In the genomic region with DNA sequence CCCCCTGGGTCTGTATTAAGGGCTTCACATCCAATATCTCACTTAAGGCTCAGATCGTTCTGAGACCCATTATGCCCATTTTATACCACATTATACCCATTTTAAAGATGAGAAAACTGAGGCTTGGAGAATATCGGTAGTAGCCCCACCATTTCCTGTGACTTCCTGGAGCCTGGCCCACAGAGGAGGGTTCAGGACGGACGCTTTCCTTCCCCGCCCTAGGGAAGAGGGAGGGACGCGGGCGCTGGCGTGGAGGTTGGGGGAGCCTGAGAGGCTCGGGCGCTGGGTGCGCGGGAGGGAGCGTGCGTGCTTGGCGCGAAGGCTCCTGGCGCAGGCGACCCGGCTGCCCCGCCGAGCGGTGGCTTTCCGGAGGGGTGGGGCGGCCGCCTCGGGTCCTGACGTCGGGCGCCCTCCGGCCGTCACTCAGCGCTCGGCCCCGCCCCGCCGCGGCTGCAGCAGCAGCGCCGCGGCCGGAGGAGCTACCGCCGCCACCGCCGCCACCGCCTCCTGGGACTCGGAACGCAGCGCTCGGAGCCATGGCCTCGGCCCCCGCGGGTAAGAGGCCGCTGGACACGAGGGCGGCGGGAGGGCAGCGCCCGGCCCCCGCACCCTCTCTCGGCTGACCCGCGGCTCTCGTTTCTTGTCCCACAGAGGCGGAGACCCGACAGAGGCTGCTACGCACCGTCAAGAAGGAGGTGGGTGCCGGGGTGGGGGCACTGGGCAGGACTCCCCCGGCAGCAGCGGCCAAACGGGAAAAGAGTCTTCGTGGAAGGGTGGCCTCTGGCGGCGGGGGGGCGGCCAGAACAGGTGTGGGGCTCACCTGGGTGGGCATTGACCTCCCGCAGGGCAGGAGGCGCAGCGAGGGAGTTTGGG, we compare ENCODE assay signal across 1 cellular context.
TF ChIP-seq lines count a peak whose summit lies in the region.

A gene with protein sequence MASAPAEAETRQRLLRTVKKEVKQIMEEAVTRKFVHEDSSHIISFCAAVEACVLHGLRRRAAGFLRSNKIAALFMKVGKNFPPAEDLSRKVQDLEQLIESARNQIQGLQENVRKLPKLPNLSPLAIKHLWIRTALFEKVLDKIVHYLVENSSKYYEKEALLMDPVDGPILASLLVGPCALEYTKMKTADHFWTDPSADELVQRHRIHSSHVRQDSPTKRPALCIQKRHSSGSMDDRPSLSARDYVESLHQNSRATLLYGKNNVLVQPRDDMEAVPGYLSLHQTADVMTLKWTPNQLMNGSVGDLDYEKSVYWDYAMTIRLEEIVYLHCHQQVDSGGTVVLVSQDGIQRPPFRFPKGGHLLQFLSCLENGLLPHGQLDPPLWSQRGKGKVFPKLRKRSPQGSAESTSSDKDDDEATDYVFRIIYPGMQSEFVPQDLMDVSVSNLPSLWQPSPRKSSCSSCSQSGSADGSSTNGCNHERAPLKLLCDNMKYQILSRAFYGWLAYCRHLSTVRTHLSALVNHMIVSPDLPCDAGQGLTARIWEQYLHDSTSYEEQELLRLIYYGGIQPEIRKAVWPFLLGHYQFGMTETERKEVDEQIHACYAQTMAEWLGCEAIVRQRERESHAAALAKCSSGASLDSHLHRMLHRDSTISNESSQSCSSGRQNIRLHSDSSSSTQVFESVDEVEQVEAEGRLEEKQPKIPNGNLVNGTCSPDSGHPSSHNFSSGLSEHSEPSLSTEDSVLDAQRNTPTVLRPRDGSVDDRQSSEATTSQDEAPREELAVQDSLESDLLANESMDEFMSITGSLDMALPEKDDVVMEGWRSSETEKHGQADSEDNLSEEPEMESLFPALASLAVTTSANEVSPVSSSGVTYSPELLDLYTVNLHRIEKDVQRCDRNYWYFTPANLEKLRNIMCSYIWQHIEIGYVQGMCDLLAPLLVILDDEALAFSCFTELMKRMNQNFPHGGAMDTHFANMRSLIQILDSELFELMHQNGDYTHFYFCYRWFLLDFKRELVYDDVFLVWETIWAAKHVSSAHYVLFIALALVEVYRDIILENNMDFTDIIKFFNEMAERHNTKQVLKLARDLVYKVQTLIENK (plus strand): TSS at position 422 of the 873 bp plus-strand sequence. CDS start 115 bp downstream, at position 537.

TF ChIP-seq in WTC11, 78 proteins besides CTCF, POLR2A, EP300 and RAD21 (continued from another document and continues in another):
- TF ChIP-seq, protein P1, sequence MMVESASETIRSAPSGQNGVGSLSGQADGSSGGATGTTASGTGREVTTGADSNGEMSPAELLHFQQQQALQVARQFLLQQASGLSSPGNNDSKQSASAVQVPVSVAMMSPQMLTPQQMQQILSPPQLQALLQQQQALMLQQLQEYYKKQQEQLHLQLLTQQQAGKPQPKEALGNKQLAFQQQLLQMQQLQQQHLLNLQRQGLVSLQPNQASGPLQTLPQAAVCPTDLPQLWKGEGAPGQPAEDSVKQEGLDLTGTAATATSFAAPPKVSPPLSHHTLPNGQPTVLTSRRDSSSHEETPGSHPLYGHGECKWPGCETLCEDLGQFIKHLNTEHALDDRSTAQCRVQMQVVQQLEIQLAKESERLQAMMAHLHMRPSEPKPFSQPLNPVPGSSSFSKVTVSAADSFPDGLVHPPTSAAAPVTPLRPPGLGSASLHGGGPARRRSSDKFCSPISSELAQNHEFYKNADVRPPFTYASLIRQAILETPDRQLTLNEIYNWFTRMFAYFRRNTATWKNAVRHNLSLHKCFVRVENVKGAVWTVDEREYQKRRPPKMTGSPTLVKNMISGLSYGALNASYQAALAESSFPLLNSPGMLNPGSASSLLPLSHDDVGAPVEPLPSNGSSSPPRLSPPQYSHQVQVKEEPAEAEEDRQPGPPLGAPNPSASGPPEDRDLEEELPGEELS (CRISPR knock-in tag; IDR thresholded peaks at IDR 0.05) = no peak
- TF ChIP-seq CREB1 (CRISPR knock-in tag; IDR thresholded peaks at IDR 0.05) (no peak), ZNF138 (CRISPR knock-in tag; conservative IDR thresholded peaks at IDR 0.05) (no peak), ZBTB21 (CRISPR knock-in tag; IDR thresholded peaks at IDR 0.05; ENCODE audit: borderline replicate concordance) (no peak), NR3C1 (CRISPR knock-in tag; conservative IDR thresholded peaks at IDR 0.05; ENCODE audit: low read depth) (0 out of 2 replicates have a peak, but pooled peaks have one; percentile 79), ETV6 (CRISPR knock-in tag; IDR thresholded peaks at IDR 0.05) (no peak), TCF7 (CRISPR knock-in tag; IDR thresholded peaks at IDR 0.05; ENCODE audit: low read depth) (no peak), RELA (CRISPR knock-in tag; IDR thresholded peaks at IDR 0.05; ENCODE audit: borderline replicate concordance) (no peak), MYBL2 (CRISPR knock-in tag; IDR thresholded peaks at IDR 0.05) (no peak), ZNF671 (CRISPR knock-in tag; IDR thresholded peaks at IDR 0.05) (no peak), ZNF396 (CRISPR knock-in tag; IDR thresholded peaks at IDR 0.05; ENCODE audit: borderline replicate concordance) (peak; percentile 68; the same call in 1 of the 2 replicates), NR1H2 (CRISPR knock-in tag; IDR thresholded peaks at IDR 0.05) (no peak), KAT7 (CRISPR knock-in tag; IDR thresholded peaks at IDR 0.05; ENCODE audit: borderline replicate concordance) (no peak), HMGA2 (CRISPR knock-in tag; IDR thresholded peaks at IDR 0.05) (no peak), ZNF263 (CRISPR knock-in tag; IDR thresholded peaks at IDR 0.05; ENCODE audit: low read depth) (no peak), GABPB1 (CRISPR knock-in tag; IDR thresholded peaks at IDR 0.05) (no peak), PRRX2 (CRISPR knock-in tag; IDR thresholded peaks at IDR 0.05) (no peak), ESRRA (CRISPR knock-in tag; IDR thresholded peaks at IDR 0.05; ENCODE audit: borderline replicate concordance) (no peak), TP53 (CRISPR knock-in tag; IDR thresholded peaks at IDR 0.05) (peak; percentile 42; the same call in 1 of the 2 replicates), ELF4 (CRISPR knock-in tag; IDR thresholded peaks at IDR 0.05; ENCODE audit: low read depth) (no peak)
- TF ChIP-seq, protein P2, sequence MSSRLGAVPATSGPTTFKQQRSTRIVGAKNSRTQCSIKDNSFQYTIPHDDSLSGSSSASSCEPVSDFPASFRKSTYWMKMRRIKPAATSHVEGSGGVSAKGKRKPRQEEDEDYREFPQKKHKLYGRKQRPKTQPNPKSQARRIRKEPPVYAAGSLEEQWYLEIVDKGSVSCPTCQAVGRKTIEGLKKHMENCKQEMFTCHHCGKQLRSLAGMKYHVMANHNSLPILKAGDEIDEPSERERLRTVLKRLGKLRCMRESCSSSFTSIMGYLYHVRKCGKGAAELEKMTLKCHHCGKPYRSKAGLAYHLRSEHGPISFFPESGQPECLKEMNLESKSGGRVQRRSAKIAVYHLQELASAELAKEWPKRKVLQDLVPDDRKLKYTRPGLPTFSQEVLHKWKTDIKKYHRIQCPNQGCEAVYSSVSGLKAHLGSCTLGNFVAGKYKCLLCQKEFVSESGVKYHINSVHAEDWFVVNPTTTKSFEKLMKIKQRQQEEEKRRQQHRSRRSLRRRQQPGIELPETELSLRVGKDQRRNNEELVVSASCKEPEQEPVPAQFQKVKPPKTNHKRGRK (CRISPR knock-in tag; IDR thresholded peaks at IDR 0.05; ENCODE audit: borderline replicate concordance) = no peak
- TF ChIP-seq, protein P3, sequence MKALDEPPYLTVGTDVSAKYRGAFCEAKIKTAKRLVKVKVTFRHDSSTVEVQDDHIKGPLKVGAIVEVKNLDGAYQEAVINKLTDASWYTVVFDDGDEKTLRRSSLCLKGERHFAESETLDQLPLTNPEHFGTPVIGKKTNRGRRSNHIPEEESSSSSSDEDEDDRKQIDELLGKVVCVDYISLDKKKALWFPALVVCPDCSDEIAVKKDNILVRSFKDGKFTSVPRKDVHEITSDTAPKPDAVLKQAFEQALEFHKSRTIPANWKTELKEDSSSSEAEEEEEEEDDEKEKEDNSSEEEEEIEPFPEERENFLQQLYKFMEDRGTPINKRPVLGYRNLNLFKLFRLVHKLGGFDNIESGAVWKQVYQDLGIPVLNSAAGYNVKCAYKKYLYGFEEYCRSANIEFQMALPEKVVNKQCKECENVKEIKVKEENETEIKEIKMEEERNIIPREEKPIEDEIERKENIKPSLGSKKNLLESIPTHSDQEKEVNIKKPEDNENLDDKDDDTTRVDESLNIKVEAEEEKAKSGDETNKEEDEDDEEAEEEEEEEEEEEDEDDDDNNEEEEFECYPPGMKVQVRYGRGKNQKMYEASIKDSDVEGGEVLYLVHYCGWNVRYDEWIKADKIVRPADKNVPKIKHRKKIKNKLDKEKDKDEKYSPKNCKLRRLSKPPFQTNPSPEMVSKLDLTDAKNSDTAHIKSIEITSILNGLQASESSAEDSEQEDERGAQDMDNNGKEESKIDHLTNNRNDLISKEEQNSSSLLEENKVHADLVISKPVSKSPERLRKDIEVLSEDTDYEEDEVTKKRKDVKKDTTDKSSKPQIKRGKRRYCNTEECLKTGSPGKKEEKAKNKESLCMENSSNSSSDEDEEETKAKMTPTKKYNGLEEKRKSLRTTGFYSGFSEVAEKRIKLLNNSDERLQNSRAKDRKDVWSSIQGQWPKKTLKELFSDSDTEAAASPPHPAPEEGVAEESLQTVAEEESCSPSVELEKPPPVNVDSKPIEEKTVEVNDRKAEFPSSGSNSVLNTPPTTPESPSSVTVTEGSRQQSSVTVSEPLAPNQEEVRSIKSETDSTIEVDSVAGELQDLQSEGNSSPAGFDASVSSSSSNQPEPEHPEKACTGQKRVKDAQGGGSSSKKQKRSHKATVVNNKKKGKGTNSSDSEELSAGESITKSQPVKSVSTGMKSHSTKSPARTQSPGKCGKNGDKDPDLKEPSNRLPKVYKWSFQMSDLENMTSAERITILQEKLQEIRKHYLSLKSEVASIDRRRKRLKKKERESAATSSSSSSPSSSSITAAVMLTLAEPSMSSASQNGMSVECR (CRISPR knock-in tag; IDR thresholded peaks at IDR 0.05; ENCODE audit: borderline replicate concordance) = no peak
- TF ChIP-seq, protein P4, sequence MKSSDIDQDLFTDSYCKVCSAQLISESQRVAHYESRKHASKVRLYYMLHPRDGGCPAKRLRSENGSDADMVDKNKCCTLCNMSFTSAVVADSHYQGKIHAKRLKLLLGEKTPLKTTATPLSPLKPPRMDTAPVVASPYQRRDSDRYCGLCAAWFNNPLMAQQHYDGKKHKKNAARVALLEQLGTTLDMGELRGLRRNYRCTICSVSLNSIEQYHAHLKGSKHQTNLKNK (CRISPR knock-in tag; IDR thresholded peaks at IDR 0.05) = no peak
- TF ChIP-seq, protein P5, sequence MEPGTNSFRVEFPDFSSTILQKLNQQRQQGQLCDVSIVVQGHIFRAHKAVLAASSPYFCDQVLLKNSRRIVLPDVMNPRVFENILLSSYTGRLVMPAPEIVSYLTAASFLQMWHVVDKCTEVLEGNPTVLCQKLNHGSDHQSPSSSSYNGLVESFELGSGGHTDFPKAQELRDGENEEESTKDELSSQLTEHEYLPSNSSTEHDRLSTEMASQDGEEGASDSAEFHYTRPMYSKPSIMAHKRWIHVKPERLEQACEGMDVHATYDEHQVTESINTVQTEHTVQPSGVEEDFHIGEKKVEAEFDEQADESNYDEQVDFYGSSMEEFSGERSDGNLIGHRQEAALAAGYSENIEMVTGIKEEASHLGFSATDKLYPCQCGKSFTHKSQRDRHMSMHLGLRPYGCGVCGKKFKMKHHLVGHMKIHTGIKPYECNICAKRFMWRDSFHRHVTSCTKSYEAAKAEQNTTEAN (CRISPR knock-in tag; IDR thresholded peaks at IDR 0.05) = 0 out of 2 replicates have a peak, but pooled peaks have one; percentile 62
- TF ChIP-seq, protein P6, sequence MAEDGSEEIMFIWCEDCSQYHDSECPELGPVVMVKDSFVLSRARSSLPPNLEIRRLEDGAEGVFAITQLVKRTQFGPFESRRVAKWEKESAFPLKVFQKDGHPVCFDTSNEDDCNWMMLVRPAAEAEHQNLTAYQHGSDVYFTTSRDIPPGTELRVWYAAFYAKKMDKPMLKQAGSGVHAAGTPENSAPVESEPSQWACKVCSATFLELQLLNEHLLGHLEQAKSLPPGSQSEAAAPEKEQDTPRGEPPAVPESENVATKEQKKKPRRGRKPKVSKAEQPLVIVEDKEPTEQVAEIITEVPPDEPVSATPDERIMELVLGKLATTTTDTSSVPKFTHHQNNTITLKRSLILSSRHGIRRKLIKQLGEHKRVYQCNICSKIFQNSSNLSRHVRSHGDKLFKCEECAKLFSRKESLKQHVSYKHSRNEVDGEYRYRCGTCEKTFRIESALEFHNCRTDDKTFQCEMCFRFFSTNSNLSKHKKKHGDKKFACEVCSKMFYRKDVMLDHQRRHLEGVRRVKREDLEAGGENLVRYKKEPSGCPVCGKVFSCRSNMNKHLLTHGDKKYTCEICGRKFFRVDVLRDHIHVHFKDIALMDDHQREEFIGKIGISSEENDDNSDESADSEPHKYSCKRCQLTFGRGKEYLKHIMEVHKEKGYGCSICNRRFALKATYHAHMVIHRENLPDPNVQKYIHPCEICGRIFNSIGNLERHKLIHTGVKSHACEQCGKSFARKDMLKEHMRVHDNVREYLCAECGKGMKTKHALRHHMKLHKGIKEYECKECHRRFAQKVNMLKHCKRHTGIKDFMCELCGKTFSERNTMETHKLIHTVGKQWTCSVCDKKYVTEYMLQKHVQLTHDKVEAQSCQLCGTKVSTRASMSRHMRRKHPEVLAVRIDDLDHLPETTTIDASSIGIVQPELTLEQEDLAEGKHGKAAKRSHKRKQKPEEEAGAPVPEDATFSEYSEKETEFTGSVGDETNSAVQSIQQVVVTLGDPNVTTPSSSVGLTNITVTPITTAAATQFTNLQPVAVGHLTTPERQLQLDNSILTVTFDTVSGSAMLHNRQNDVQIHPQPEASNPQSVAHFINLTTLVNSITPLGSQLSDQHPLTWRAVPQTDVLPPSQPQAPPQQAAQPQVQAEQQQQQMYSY (CRISPR knock-in tag; IDR thresholded peaks at IDR 0.05) = no peak
- TF ChIP-seq, protein P7, sequence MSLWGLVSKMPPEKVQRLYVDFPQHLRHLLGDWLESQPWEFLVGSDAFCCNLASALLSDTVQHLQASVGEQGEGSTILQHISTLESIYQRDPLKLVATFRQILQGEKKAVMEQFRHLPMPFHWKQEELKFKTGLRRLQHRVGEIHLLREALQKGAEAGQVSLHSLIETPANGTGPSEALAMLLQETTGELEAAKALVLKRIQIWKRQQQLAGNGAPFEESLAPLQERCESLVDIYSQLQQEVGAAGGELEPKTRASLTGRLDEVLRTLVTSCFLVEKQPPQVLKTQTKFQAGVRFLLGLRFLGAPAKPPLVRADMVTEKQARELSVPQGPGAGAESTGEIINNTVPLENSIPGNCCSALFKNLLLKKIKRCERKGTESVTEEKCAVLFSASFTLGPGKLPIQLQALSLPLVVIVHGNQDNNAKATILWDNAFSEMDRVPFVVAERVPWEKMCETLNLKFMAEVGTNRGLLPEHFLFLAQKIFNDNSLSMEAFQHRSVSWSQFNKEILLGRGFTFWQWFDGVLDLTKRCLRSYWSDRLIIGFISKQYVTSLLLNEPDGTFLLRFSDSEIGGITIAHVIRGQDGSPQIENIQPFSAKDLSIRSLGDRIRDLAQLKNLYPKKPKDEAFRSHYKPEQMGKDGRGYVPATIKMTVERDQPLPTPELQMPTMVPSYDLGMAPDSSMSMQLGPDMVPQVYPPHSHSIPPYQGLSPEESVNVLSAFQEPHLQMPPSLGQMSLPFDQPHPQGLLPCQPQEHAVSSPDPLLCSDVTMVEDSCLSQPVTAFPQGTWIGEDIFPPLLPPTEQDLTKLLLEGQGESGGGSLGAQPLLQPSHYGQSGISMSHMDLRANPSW (CRISPR knock-in tag; conservative IDR thresholded peaks at IDR 0.05; ENCODE audit: low read depth) = no peak
- TF ChIP-seq, protein P8, sequence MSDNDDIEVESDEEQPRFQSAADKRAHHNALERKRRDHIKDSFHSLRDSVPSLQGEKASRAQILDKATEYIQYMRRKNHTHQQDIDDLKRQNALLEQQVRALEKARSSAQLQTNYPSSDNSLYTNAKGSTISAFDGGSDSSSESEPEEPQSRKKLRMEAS (CRISPR knock-in tag; IDR thresholded peaks at IDR 0.05) = peak; percentile 58; the same call in 1 of the 2 replicates
- TF ChIP-seq, protein P9, sequence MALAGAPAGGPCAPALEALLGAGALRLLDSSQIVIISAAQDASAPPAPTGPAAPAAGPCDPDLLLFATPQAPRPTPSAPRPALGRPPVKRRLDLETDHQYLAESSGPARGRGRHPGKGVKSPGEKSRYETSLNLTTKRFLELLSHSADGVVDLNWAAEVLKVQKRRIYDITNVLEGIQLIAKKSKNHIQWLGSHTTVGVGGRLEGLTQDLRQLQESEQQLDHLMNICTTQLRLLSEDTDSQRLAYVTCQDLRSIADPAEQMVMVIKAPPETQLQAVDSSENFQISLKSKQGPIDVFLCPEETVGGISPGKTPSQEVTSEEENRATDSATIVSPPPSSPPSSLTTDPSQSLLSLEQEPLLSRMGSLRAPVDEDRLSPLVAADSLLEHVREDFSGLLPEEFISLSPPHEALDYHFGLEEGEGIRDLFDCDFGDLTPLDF (CRISPR knock-in tag; IDR thresholded peaks at IDR 0.05) = no peak
